ENCODE assay signal across 16 cellular contexts in genomic region chr15:62894322-62895085, GRCh38.
DNase-seq lines count a peak whose midpoint lies in the region; ATAC-seq and TF ChIP-seq lines count a peak whose summit lies in the region.
"Had no signal": no experiment of that assay in that cellular context is flagged by ENCODE, and none has a peak within 500 bp of the region (broad histone marks: within the 10 kb centered on the region; RNA-seq: fewer than 3 reads in every experiment).

No MANE protein-coding gene starts in this region.

- no peak overlapping the region for H3K4me3 Mint-ChIP-seq in mesothelial cell of epicardium
- no peak overlapping the region for H3K4me3 Mint-ChIP-seq in activated naive CD8-positive, alpha-beta T cell treated with anti-CD3 and anti-CD28 coated beads, Interleukin-2, amount 50 U/mL, for 24 hours
- H3K4me3 Mint-ChIP-seq: B cell; stimulated activated naive CD8-positive, alpha-beta T cell treated with anti-CD3 and anti-CD28 coated beads, Interleukin-15, Interleukin-2, amounts not matched to agents 100 ng/mL and 50 ng/mL, for 24 hours had no signal

- H3K4me1 ChIP-seq in BE2C (peaks cover 32% of the 10 kb centered on the region), ascending aorta (peaks cover 8 to 28% of the 10 kb centered on the region in 2 donors)

- H3K36me3 Mint-ChIP-seq in mesothelial cell of epicardium = no peaks in the 10 kb centered on the region
- H3K36me3 Mint-ChIP-seq in activated naive CD8-positive, alpha-beta T cell treated with anti-CD3 and anti-CD28 coated beads, Interleukin-2, amount 50 U/mL, for 24 hours (ENCODE audit: low read depth) = no peaks in the 10 kb centered on the region

- H3K36me3 ChIP-seq in BE2C (no peaks in the 10 kb centered on the region), brain microvascular endothelial cell (replicated peaks) (no peaks in the 10 kb centered on the region), ascending aorta (no peaks in the 10 kb centered on the region)

- H3K4me1 Mint-ChIP-seq in mesothelial cell of epicardium = peaks cover 54% of the 10 kb centered on the region
- no peaks in the 10 kb centered on the region for H3K4me1 Mint-ChIP-seq in activated naive CD8-positive, alpha-beta T cell treated with anti-CD3 and anti-CD28 coated beads, Interleukin-2, amount 50 U/mL, for 24 hours
- H3K4me1 Mint-ChIP-seq: B cell had no signal

- intact Hi-C loops in ascending aorta (cut with DNase I) = loop anchor here (5.0 kb wide), 3 partner anchors 47 to 128 kb away; no protein-coding TSS in a partner anchor

- H3K4me3 ChIP-seq in BE2C (ENCODE audit: low read depth, low read length) = no peak overlapping the region
- H3K4me3 ChIP-seq in brain microvascular endothelial cell (ENCODE audit: low read depth, low read length) = no peak overlapping the region
- no peak overlapping the region for H3K4me3 ChIP-seq in ascending aorta

- in situ Hi-C loops in brain microvascular endothelial cell (cut with HindIII; ENCODE audit: low pct_ligation_motif_present, low sequenced_read_pairs) = no loop called here

- ATAC-seq in activated naive CD8-positive, alpha-beta T cell treated with anti-CD3 and anti-CD28 coated beads, Interleukin-2, amount 50 U/mL, for 24 hours = no peak
- ATAC-seq in GM18517 (IDR thresholded peaks at IDR 0.05; ENCODE audit: unreplicated experiment) = no peak
- no peak for ATAC-seq in HG03442 (IDR thresholded peaks at IDR 0.05; ENCODE audit: unreplicated experiment)
- ATAC-seq: Right ventricle myocardium inferior, sciatic nerve had no signal

- H3K9me3 Mint-ChIP-seq in mesothelial cell of epicardium = peaks cover 3% of the 10 kb centered on the region
- no peaks in the 10 kb centered on the region for H3K9me3 Mint-ChIP-seq in activated naive CD8-positive, alpha-beta T cell treated with anti-CD3 and anti-CD28 coated beads, Interleukin-2, amount 50 U/mL, for 24 hours
- H3K9me3 Mint-ChIP-seq: stimulated activated naive CD8-positive, alpha-beta T cell treated with anti-CD3 and anti-CD28 coated beads, Interleukin-15, Interleukin-2, amounts not matched to agents 100 ng/mL and 50 ng/mL, for 24 hours had no signal

- TF ChIP-seq CTCF in BE2C (IDR thresholded peaks at IDR 0.05; ENCODE audit: low read depth, low read length) (no peak), brain microvascular endothelial cell (IDR thresholded peaks at IDR 0.05; ENCODE audit: low read depth, low read length, missing control alignments) (no peak), mesothelial cell of epicardium (IDR thresholded peaks at IDR 0.05; ENCODE audit: unreplicated experiment) (no peak), ascending aorta (IDR thresholded peaks at IDR 0.05) (no peak)

- peak overlapping the region; percentile 99 for H3K27ac Mint-ChIP-seq in mesothelial cell of epicardium
- H3K27ac Mint-ChIP-seq in activated naive CD8-positive, alpha-beta T cell treated with anti-CD3 and anti-CD28 coated beads, Interleukin-2, amount 50 U/mL, for 24 hours = no peak overlapping the region
- H3K27ac Mint-ChIP-seq: B cell; stimulated activated naive CD8-positive, alpha-beta T cell treated with anti-CD3 and anti-CD28 coated beads, Interleukin-15, Interleukin-2, amounts not matched to agents 100 ng/mL and 50 ng/mL, for 24 hours had no signal

- peak overlapping the region; percentile 100 for H3K27ac ChIP-seq in brain microvascular endothelial cell
- H3K27ac ChIP-seq in ascending aorta = no peak overlapping the region

- H3K27me3 Mint-ChIP-seq in mesothelial cell of epicardium (ENCODE audit: low read depth) = no peaks in the 10 kb centered on the region
- peaks cover 9% of the 10 kb centered on the region for H3K27me3 Mint-ChIP-seq in activated naive CD8-positive, alpha-beta T cell treated with anti-CD3 and anti-CD28 coated beads, Interleukin-2, amount 50 U/mL, for 24 hours

- DNase-seq in BE2C (peak; percentile 52), HK-2 (ENCODE audit: unreplicated experiment) (peak; percentile 50), brain microvascular endothelial cell (peak; percentile 21), mesothelial cell of epicardium (ENCODE audit: low spot score in 2 of 2, unreplicated experiment in 2 of 2) (no peak), ascending aorta (ENCODE audit: low spot score in 2 of 2) (no peak)
- no peak for DNase-seq in activated naive CD8-positive, alpha-beta T cell treated with anti-CD3 and anti-CD28 coated beads, Interleukin-2, amount 50 U/mL, for 24 hours
- DNase-seq: activated CD8-positive, alpha-beta memory T cell treated with anti-CD3 and anti-CD28 coated beads for 24 hours; activated naive CD4-positive, alpha-beta T cell treated with Interleukin-2 at 50 U/mL for 16 hours; NCI-H1694 treated with DMSO at 0.1 percent for 48 hours; NCI-H526 treated with DMSO at 0.1 percent for 48 hours had no signal

- H3K27me3 ChIP-seq in BE2C (no peaks in the 10 kb centered on the region), brain microvascular endothelial cell (replicated peaks) (no peaks in the 10 kb centered on the region), ascending aorta (no peaks in the 10 kb centered on the region)

- H3K9me3 ChIP-seq in BE2C (no peaks in the 10 kb centered on the region), ascending aorta (no peaks in the 10 kb centered on the region)

Comparison
In these comparisons a context has a peak if more than half of its experiments do, and no peak if none do; other contexts are left out.
1. DNase-seq: peak in BE2C (single experiment), HK-2 (single experiment) and brain microvascular endothelial cell (single experiment); none in mesothelial cell of epicardium (0 of 2), activated naive CD8-positive, alpha-beta T cell treated with anti-CD3 and anti-CD28 coated beads, Interleukin-2, amount 50 U/mL, for 24 hours (single experiment) and ascending aorta (0 of 2).